11 cellular contexts compared by ENCODE assay signal in genomic region chr1:232077809-232078208, GRCh38.
"Had no signal": no experiment of that assay in that cellular context is flagged by ENCODE, and none has a peak within 500 bp of the region (broad histone marks: within the 10 kb centered on the region; RNA-seq: fewer than 3 reads in every experiment).

No MANE protein-coding gene starts in this region.

- FAIRE-seq: H1, H54 had no signal

- H3K4me2 ChIP-seq: GM23338 had no signal

- H2AFZ ChIP-seq: GM23248, GM23338 had no signal

- DNase-seq: GM23248, GOT3, H7, H9, HCEC 1CT, HFFc6 had no signal

- ATAC-seq: GM23338, HCT116 had no signal

- H3K4me3 ChIP-seq: GM23248, GM23338, HAP-1 had no signal

- H3K9ac ChIP-seq: GM23248 had no signal

- H3K9me3 ChIP-seq: HAP-1 had no signal

- H3K4me1 ChIP-seq: HAP-1 had no signal

- H3K27ac ChIP-seq: GM23248 had no signal

- H3K36me3 ChIP-seq: HAP-1 had no signal
